ENCODE assay signal across 20 cellular contexts in genomic region chr9:131879531-131880290, GRCh38.
"Had no signal": no experiment of that assay in that cellular context is flagged by ENCODE, and none has a peak within 500 bp of the region (broad histone marks: within the 10 kb centered on the region; RNA-seq: fewer than 3 reads in every experiment).

No MANE protein-coding gene starts in this region.

- H3K27ac Mint-ChIP-seq: naive B cell had no signal

- H3K4me1 ChIP-seq: colonic mucosa, sigmoid colon, suprapubic skin, tibial nerve had no signal

- H3K27me3 ChIP-seq: colonic mucosa, heart right ventricle, right atrium auricular region, sigmoid colon, suprapubic skin, tibial nerve had no signal

- H3K9me3 ChIP-seq: colonic mucosa, heart right ventricle, left ventricle myocardium inferior, right atrium auricular region, sigmoid colon, suprapubic skin, tibial nerve had no signal

- H3K4me3 ChIP-seq: colonic mucosa, heart right ventricle, left ventricle myocardium inferior, lung, right atrium auricular region, sigmoid colon, skin epidermis, suprapubic skin, tibial nerve had no signal

- H3K36me3 ChIP-seq: colonic mucosa, right atrium auricular region had no signal

- H3K27me3 Mint-ChIP-seq: naive B cell had no signal

- FAIRE-seq: keratinocyte had no signal

- DNase-seq: colonic mucosa; dermis blood vessel endothelial cell; effector CD4-positive, alpha-beta T cell; foreskin melanocyte; heart right ventricle; immature natural killer cell; left cardiac atrium; left ventricle myocardium inferior; mesenchymal stem cell; midbrain; naive B cell; sigmoid colon; stimulated activated CD4-positive, alpha-beta T cell treated with anti-CD3 and anti-CD28 coated beads, Interleukin-12 subunit alpha, Interleukin-12 subunit beta, amount 100 ng/mL, for 4 hours; stimulated activated naive CD4-positive, alpha-beta T cell had no signal

- H3K27ac ChIP-seq: colonic mucosa, heart right ventricle, left ventricle myocardium inferior, right atrium auricular region, sigmoid colon, skin epidermis, suprapubic skin, tibial nerve had no signal

- ATAC-seq: heart right ventricle, left cardiac atrium had no signal

- H3K9me3 Mint-ChIP-seq: immature natural killer cell, naive B cell had no signal

- H3K4me1 Mint-ChIP-seq: naive B cell had no signal

- H3K36me3 Mint-ChIP-seq: naive B cell had no signal

- H3K4me3 Mint-ChIP-seq: immature natural killer cell, naive B cell had no signal
